26 cellular contexts compared by ENCODE assay signal in the genomic region with DNA sequence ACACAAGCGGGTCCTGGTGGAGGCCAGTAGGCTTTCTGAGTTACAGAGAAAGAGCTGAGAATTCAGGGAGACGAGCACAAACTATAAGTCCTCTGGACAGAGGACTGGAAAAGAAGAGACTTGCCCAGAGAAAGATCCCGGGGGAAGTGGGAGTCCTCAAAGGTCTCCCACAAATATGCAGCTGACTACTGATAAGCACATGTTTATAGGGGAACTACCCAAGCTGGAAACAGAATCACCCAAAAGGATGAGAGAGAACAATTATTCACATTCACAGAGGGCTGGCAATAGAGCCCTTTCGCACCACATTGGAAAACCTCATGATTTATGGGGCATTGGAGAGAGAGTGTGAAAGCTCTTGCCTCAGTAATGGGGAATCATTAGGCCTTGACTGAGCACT.
"Had no signal": no experiment of that assay in that cellular context is flagged by ENCODE, and none has a peak within 500 bp of the region (broad histone marks: within the 10 kb centered on the region; RNA-seq: fewer than 3 reads in every experiment).

No MANE protein-coding gene starts in this region.

- ATAC-seq: activated CD8-positive, alpha-beta T cell treated with anti-CD3 and anti-CD28 coated beads for 36 hours; activated T-cell treated with anti-CD3 and anti-CD28 coated beads, Interleukin-2, amount 50 U/mL, for 72 hours; activated T-helper 17 cell treated with anti-CD3 and anti-CD28 coated beads, Interleukin-2, amount 50 U/mL, for 72 hours; K562; PC-3 had no signal

- H3K4me3 ChIP-seq: K562, Peyer's patch, SK-N-MC had no signal

- H3K9me3 ChIP-seq: Peyer's patch had no signal

- H3K36me3 ChIP-seq: Peyer's patch had no signal

- H3K27me3 ChIP-seq: Peyer's patch had no signal

- H3K4me1 ChIP-seq: Peyer's patch had no signal

- DNase-seq: activated CD4-positive, alpha-beta T cell treated with anti-CD3 and anti-CD28 coated beads, Interleukin-2, amount 10 ng/mL, durations not matched to agents 24 days and 14 days; activated CD4-positive, alpha-beta T cell treated with anti-CD3 and anti-CD28 coated beads, Interleukin-2, amount 50 U/mL, for 4 hours; activated CD8-positive, alpha-beta T cell treated with anti-CD3 and anti-CD28 coated beads for 36 hours; activated gamma-delta T cell; activated naive CD4-positive, alpha-beta T cell treated with Interleukin-2 at 50 U/mL for 16 hours; activated naive CD8-positive, alpha-beta T cell treated with anti-CD3 and anti-CD28 coated beads, Interleukin-2, amount 10 ng/mL, durations not matched to agents 7 days and 5 days; activated T-cell treated with anti-CD3 and anti-CD28 coated beads, Interleukin-2, amount 50 U/mL, for 1 hour; activated T-cell treated with anti-CD3 and anti-CD28 coated beads, Interleukin-2, amount 50 U/mL, for 72 hours; caudate nucleus; Karpas-422; MM.1S; MV-4-11; NCI-H1092; NCI-H1436 treated with DMSO at 0.1 percent for 48 hours; NCI-H1694 treated with DMSO at 0.1 percent for 48 hours; NCI-H2029; NCI-H510A; NCI-H526; NCI-H748 treated with DMSO at 0.1 percent for 48 hours; NK-92 treated with Interleukin-12 subunit alpha and Interleukin-12 subunit beta, amount 100 ng/mL, for 24 hours; PC-3; Peyer's patch; Right ventricle myocardium superior had no signal

- H3K27ac ChIP-seq: Peyer's patch, SK-N-MC had no signal
